In the genomic region with DNA sequence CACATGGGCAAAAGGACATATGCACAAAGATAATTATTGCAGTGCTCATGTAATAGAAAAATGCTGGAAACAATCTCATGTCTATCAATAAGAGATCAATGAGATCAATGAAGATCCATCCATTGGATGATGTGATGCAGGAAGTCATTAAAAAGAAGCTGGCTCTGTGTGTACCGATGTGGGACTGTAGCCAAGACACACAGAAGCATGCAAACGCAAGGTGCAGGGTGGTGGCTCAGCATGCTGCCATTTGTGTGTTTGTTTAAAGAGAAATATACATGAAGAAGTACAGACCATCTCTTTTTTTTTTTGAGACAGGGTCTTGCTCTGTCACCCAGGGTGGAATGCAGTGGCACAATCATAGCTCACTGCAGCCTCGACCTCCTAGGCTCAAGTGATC, we compare ENCODE assay signal across 14 cellular contexts. TPM values are rescaled to one million over a fixed set of nuclear protein-coding genes. Genes with fewer than 3 reads are reported as not detected.
A peak's percentile ranks its signal among the peaks of the same experiment; 100 is the strongest.
DNase-seq lines count a peak whose midpoint lies in the region; ATAC-seq and TF ChIP-seq lines count a peak whose summit lies in the region.
"Had no signal": no experiment of that assay in that cellular context is flagged by ENCODE, and none has a peak within 500 bp of the region (broad histone marks: within the 10 kb centered on the region; RNA-seq: fewer than 3 reads in every experiment).

No MANE protein-coding gene starts in this region.

- no peak overlapping the region for H3K27ac ChIP-seq in left lung

- H3K36me3 ChIP-seq in left lung = no peaks in the 10 kb centered on the region

- no peaks in the 10 kb centered on the region for H3K27me3 ChIP-seq in left lung

- ATAC-seq in left colon = peak; percentile 83
- no peak for ATAC-seq in left lung
- no peak for ATAC-seq in HG02588 (IDR thresholded peaks at IDR 0.05; ENCODE audit: unreplicated experiment)
- ATAC-seq: CD8-positive, alpha-beta T cell; GM12878; PC-3 had no signal

- TF ChIP-seq CTCF in LNCaP clone FGC (IDR thresholded peaks at IDR 0.05; ENCODE audit: control insufficient read depth, extremely low read depth, insufficient read depth) (no peak), left lung (IDR thresholded peaks at IDR 0.05) (no peak)

- H3K9me3 ChIP-seq in left lung = no peaks in the 10 kb centered on the region

- peak; percentile 72 for DNase-seq in DMS153 (lab: John Stamatoyannopoulos, UW)
- DNase-seq in LNCaP clone FGC (ENCODE audit: low read depth) = peak; percentile 89
- peak; percentile 62 for DNase-seq in NCI-H345 treated with DMSO at 0.1 percent for 48 hours (lab: John Stamatoyannopoulos, UW; ENCODE audit: unreplicated experiment)
- DNase-seq in left colon = peak in 1 of 2 donors; percentile 26
- DNase-seq in left lung = no peak
- no peak for DNase-seq in NCI-H1694 (lab: John Stamatoyannopoulos, UW)
- DNase-seq: CD8-positive, alpha-beta T cell; DMS79; H9; NCI-H510A treated with DMSO at 0.1 percent for 48 hours; PC-3; T-helper 9 cell had no signal

- H3K4me3 ChIP-seq in LNCaP clone FGC (ENCODE audit: low read depth, low read length) (no peak overlapping the region), left lung (no peak overlapping the region)
- H3K4me3 ChIP-seq: GM12878 had no signal

- intact Hi-C loops in left colon (cut with DNase I, micrococcal nuclease) (no loop called here), left lung (cut with DNase I) (no loop called here)

- no peaks in the 10 kb centered on the region for H3K4me1 ChIP-seq in left lung

RNA-seq across cellular contexts. Expression of gene KCNB1, which starts 33.1 kb away (rescaled TPM):
- total RNA-seq in left colon (1 to 10 TPM in 1 of 2 donors, under 1 TPM in 1; 0.24 to 2.0 TPM), left lung (under 1 TPM; 0.26 to 0.34 TPM)

RNA-seq across cellular contexts. Expression of gene PTGIS, which starts 52.3 kb away (rescaled TPM):
- 10 to 100 TPM in 1 of 2 donors, 1 to 10 TPM in 1; 4.5 to 13.0 TPM for total RNA-seq in left colon
- total RNA-seq in left lung = 10 to 100 TPM; 32.9 to 46.0 TPM
- total RNA-seq: CD8-positive, alpha-beta T cell had no signal

Comparison
In these comparisons a context has a peak if more than half of its experiments do, and no peak if none do; other contexts are left out.
1. DNase-seq: peak in DMS153 (single experiment), LNCaP clone FGC (single experiment) and NCI-H345 treated with DMSO at 0.1 percent for 48 hours (single experiment); none in left lung (0 of 2) and NCI-H1694 (single experiment).